Comparison of ENCODE assay signal across 8 cellular contexts in genomic region chr6:142927274-142927586, GRCh38. TPM values are rescaled to one million over a fixed set of nuclear protein-coding genes. Genes with fewer than 3 reads are reported as not detected.
A peak's percentile ranks its signal among the peaks of the same experiment; 100 is the strongest.
DNase-seq lines count a peak whose midpoint lies in the region; ATAC-seq and TF ChIP-seq lines count a peak whose summit lies in the region.

No MANE protein-coding gene starts in this region.

- ATAC-seq in Right ventricle myocardium superior (ENCODE audit: poor library complexity) (no peak), GM18517 (IDR thresholded peaks at IDR 0.05; ENCODE audit: unreplicated experiment) (no peak), HG03520 (IDR thresholded peaks at IDR 0.05; ENCODE audit: unreplicated experiment) (no peak)

- H3K4me3 ChIP-seq in right atrium auricular region (peak overlapping the region; percentile 64 to 70), cardiac fibroblast (replicated peaks in 1 of 2; ENCODE audit: low read depth in 2 of 2, low read length in 2 of 2) (peak overlapping the region; percentile 58 to 63), vagina (peak overlapping the region; percentile 62 to 76)

- TF ChIP-seq POLR2A in vagina (IDR thresholded peaks at IDR 0.05): no peak

- TF ChIP-seq CTCF in right atrium auricular region (IDR thresholded peaks at IDR 0.05) (no peak), cardiac fibroblast (IDR thresholded peaks at IDR 0.05; ENCODE audit: low read depth, low read length) (no peak), mesothelial cell of epicardium (IDR thresholded peaks at IDR 0.05; ENCODE audit: unreplicated experiment) (no peak), vagina (IDR thresholded peaks at IDR 0.05) (no peak)

- DNase-seq in right atrium auricular region (ENCODE audit: low spot score) (no peak), Right ventricle myocardium superior (no peak), cardiac fibroblast (ENCODE audit: low read depth in 2 of 2) (peak in 1 of 2 donors; percentile 74), mesothelial cell of epicardium (ENCODE audit: low spot score in 2 of 2, unreplicated experiment in 2 of 2) (no peak), vagina (ENCODE audit: extremely low spot score in 2 of 2) (no peak), SHP77 treated with DMSO at 0.1 percent for 48 hours (lab: John Stamatoyannopoulos, UW) (no peak)

- H3K27me3 ChIP-seq in right atrium auricular region (no peaks in the 10 kb centered on the region), vagina (no peaks in the 10 kb centered on the region)

- H3K36me3 ChIP-seq in right atrium auricular region: no peaks in the 10 kb centered on the region
- no peaks in the 10 kb centered on the region for H3K36me3 ChIP-seq in vagina

- peak overlapping the region; percentile 76 for H3K27ac Mint-ChIP-seq in mesothelial cell of epicardium

- H3K4me3 Mint-ChIP-seq in mesothelial cell of epicardium: peak overlapping the region; percentile 74

- no peaks in the 10 kb centered on the region for H3K36me3 Mint-ChIP-seq in mesothelial cell of epicardium

- no peaks in the 10 kb centered on the region for H3K27me3 Mint-ChIP-seq in mesothelial cell of epicardium (ENCODE audit: low read depth)

- peak overlapping the region; percentile 96 to 98 for H3K27ac ChIP-seq in right atrium auricular region
- H3K27ac ChIP-seq in vagina: peak overlapping the region; percentile 91

- H3K4me1 ChIP-seq in right atrium auricular region (peaks cover 0 to 33% of the 10 kb centered on the region in 2 donors), vagina (peaks cover 27% of the 10 kb centered on the region)

- no peaks in the 10 kb centered on the region for H3K9me3 Mint-ChIP-seq in mesothelial cell of epicardium

- H3K9me3 ChIP-seq in right atrium auricular region: no peaks in the 10 kb centered on the region
- H3K9me3 ChIP-seq in vagina: no peaks in the 10 kb centered on the region

- H3K4me1 Mint-ChIP-seq in mesothelial cell of epicardium: peaks cover 14% of the 10 kb centered on the region

- intact Hi-C loops in Right ventricle myocardium superior (cut with DNase I): no loop called here
- intact Hi-C loops in vagina (cut with DNase I): no loop called here

RNA-seq across cellular contexts. Expression of gene HIVEP2, which starts 17.7 kb away (rescaled TPM):
- total RNA-seq in right atrium auricular region (10 to 100 TPM; 19.2 to 28.6 TPM), Right ventricle myocardium superior (12.8 TPM), mesothelial cell of epicardium (15.2 to 20.4 TPM (median 16.9 TPM) in 3 replicates), vagina (24.6 TPM)
